In the genomic region with DNA sequence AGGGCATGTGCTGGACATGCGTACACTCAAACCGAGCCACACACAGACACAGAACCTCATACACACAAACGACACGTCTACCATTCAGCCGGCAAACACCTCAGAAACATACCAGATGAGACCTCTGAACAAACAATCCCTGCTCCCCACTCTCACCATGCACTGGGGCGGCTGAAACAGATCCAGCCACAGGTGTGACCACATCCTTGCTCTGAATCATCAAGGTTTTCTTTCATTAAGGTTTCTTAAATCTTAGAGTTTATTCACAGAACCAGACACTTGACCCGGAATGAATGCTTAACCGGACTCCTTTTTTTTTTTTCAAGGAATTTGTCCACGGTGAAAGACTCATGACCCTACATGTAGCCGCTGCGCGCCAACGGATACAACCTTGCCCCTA, we compare ENCODE assay signal across 13 cellular contexts. TPM values are rescaled to one million over a fixed set of nuclear protein-coding genes. Genes with fewer than 3 reads are reported as not detected.
DNase-seq lines count a peak whose midpoint lies in the region; ATAC-seq and TF ChIP-seq lines count a peak whose summit lies in the region.
"Had no signal": no experiment of that assay in that cellular context is flagged by ENCODE, and none has a peak within 500 bp of the region (broad histone marks: within the 10 kb centered on the region; RNA-seq: fewer than 3 reads in every experiment).

No MANE protein-coding gene starts in this region.

- H3K4me3 ChIP-seq in MM.1S (ENCODE audit: low read length) (no peak overlapping the region), BE2C (ENCODE audit: low read depth, low read length) (no peak overlapping the region)
- H3K4me3 ChIP-seq: Peyer's patch had no signal

- peak in 5 of 10 experiments; percentile 14 to 36 (median 30) for DNase-seq in CD4-positive, alpha-beta T cell
- DNase-seq in MM.1S (peak; percentile 40), activated T-cell treated with anti-CD3 and anti-CD28 coated beads for 48 hours (ENCODE audit: low read depth) (peak; percentile 12), NCI-H2107 treated with DMSO at 0.1 percent for 48 hours (lab: John Stamatoyannopoulos, UW; ENCODE audit: unreplicated experiment) (no peak), ureter (ENCODE audit: low spot score) (no peak), BE2C (no peak)
- DNase-seq in effector memory CD8-positive, alpha-beta T cell: peak; percentile 18 to 23 (median 21)
- DNase-seq: midbrain, NCI-H1105 treated with DMSO at 0.1 percent for 48 hours, Peyer's patch had no signal

- H3K9me2 ChIP-seq in MM.1S (replicated peaks; ENCODE audit: insufficient read depth, low read length): no peaks in the 10 kb centered on the region

- H3K4me3 Mint-ChIP-seq in CD4-positive, alpha-beta T cell: no peak overlapping the region
- no peak overlapping the region for H3K4me3 Mint-ChIP-seq in effector memory CD8-positive, alpha-beta T cell

- H3F3A ChIP-seq in MM.1S (ENCODE audit: insufficient read depth, low read length): 0 out of 2 replicates have a peak, but pooled peaks cover 4% of the 10 kb centered on the region

- H2AFZ ChIP-seq in MM.1S (ENCODE audit: low read length): no peak overlapping the region

- peak overlapping the region; percentile 48 for H3K27ac Mint-ChIP-seq in CD4-positive, alpha-beta T cell
- no peak overlapping the region for H3K27ac Mint-ChIP-seq in effector memory CD8-positive, alpha-beta T cell

- H3K27me3 Mint-ChIP-seq in CD4-positive, alpha-beta T cell: no peaks in the 10 kb centered on the region
- peaks cover 0 to 7% of the 10 kb centered on the region in 2 donors for H3K27me3 Mint-ChIP-seq in effector memory CD8-positive, alpha-beta T cell

- peaks cover 8% of the 10 kb centered on the region for H3K4me1 ChIP-seq in MM.1S (ENCODE audit: low read length)
- no peaks in the 10 kb centered on the region for H3K4me1 ChIP-seq in BE2C
- H3K4me1 ChIP-seq: Peyer's patch had no signal

- no peak for TF ChIP-seq CTCF in CD4-positive, alpha-beta T cell (IDR thresholded peaks at IDR 0.05)
- TF ChIP-seq CTCF in MM.1S (IDR thresholded peaks at IDR 0.05; ENCODE audit: low read length) (no peak), BE2C (IDR thresholded peaks at IDR 0.05; ENCODE audit: low read depth, low read length) (no peak)

- H3K9me3 Mint-ChIP-seq in CD4-positive, alpha-beta T cell: no peaks in the 10 kb centered on the region
- H3K9me3 Mint-ChIP-seq in effector memory CD8-positive, alpha-beta T cell: no peaks in the 10 kb centered on the region

- no peaks in the 10 kb centered on the region for H3K36me3 Mint-ChIP-seq in CD4-positive, alpha-beta T cell (ENCODE audit: low read depth)
- peaks cover 3% of the 10 kb centered on the region for H3K36me3 Mint-ChIP-seq in effector memory CD8-positive, alpha-beta T cell (ENCODE audit: insufficient read depth)

- no peaks in the 10 kb centered on the region for H3K79me2 ChIP-seq in MM.1S (ENCODE audit: low read length)

- H3K4me2 ChIP-seq in MM.1S (ENCODE audit: low read depth, low read length): no peak overlapping the region

- H3K4me1 Mint-ChIP-seq in CD4-positive, alpha-beta T cell (ENCODE audit: low read depth): peaks cover 11% of the 10 kb centered on the region
- H3K4me1 Mint-ChIP-seq in effector memory CD8-positive, alpha-beta T cell (ENCODE audit: low read depth in 2 of 2): peaks cover 6 to 8% of the 10 kb centered on the region in 2 donors

- CTCF ChIA-PET in CD4-positive, alpha-beta T cell (lab: Charles Lee): no interaction called here

- no peaks in the 10 kb centered on the region for H3K9me3 ChIP-seq in CD4-positive, alpha-beta T cell (ENCODE audit: control insufficient read depth, low read length)
- H3K9me3 ChIP-seq in MM.1S (replicated peaks; ENCODE audit: insufficient read depth, low read length) (no peaks in the 10 kb centered on the region), BE2C (no peaks in the 10 kb centered on the region)
- H3K9me3 ChIP-seq: Peyer's patch had no signal

- H4K20me1 ChIP-seq in MM.1S (ENCODE audit: insufficient read depth, low read length): no peaks in the 10 kb centered on the region

- intact Hi-C loops in CD4-positive, alpha-beta T cell (cut with DNase I, micrococcal nuclease): no loop called here

- no peak overlapping the region for H3K27ac ChIP-seq in CD4-positive, alpha-beta T cell (ENCODE audit: low read depth, low read length)
- no peak overlapping the region for H3K27ac ChIP-seq in MM.1S (ENCODE audit: low read length)
- H3K27ac ChIP-seq: Peyer's patch had no signal

- H3K36me3 ChIP-seq in MM.1S (replicated peaks; ENCODE audit: insufficient read depth, low read length) (no peaks in the 10 kb centered on the region), BE2C (no peaks in the 10 kb centered on the region)
- H3K36me3 ChIP-seq: Peyer's patch had no signal

- POLR2A ChIA-PET in CD4-positive, alpha-beta T cell (lab: Charles Lee): no interaction called here

- no peaks in the 10 kb centered on the region for H3K27me3 ChIP-seq in CD4-positive, alpha-beta T cell (ENCODE audit: control insufficient read depth, insufficient read depth, low read length)
- H3K27me3 ChIP-seq in MM.1S (replicated peaks; ENCODE audit: insufficient read depth, low read length) (no peaks in the 10 kb centered on the region), BE2C (no peaks in the 10 kb centered on the region)
- H3K27me3 ChIP-seq: Peyer's patch had no signal

- no peak overlapping the region for H3K9ac ChIP-seq in MM.1S (ENCODE audit: low read length)

- peak; percentile 80 for ATAC-seq in CD4-positive, alpha-beta T cell (ENCODE audit: poor library complexity)
- peak; percentile 89 for ATAC-seq in effector memory CD8-positive, alpha-beta T cell (replicated peaks)
- ATAC-seq in esophagus mucosa: no peak

RNA-seq across cellular contexts. Expression of a gene that starts 26.2 kb away (rescaled TPM):
- under 1 TPM; 0.55 to 0.84 TPM for total RNA-seq in CD4-positive, alpha-beta T cell
- total RNA-seq in esophagus mucosa (not detected), ureter (not detected)
- not detected for polyA plus RNA-seq in BE2C (2012; ENCODE audit: insufficient read depth, insufficient read length, low read depth)
- polyA plus RNA-seq: BJ had no signal

RNA-seq across cellular contexts. Expression of a gene that starts 43.5 kb away (rescaled TPM):
- not detected for total RNA-seq in CD4-positive, alpha-beta T cell
- total RNA-seq in esophagus mucosa (not detected), ureter (not detected)
- not detected for polyA plus RNA-seq in BE2C (2012; ENCODE audit: insufficient read depth, insufficient read length, low read depth)
- total RNA-seq: NCI-H460 had no signal
- polyA plus RNA-seq: BJ had no signal

Comparison
In these comparisons a context has a peak if more than half of its experiments do, and no peak if none do; other contexts are left out.
1. DNase-seq: peak in MM.1S (single experiment), activated T-cell treated with anti-CD3 and anti-CD28 coated beads for 48 hours (single experiment) and effector memory CD8-positive, alpha-beta T cell (3 of 3); none in NCI-H2107 treated with DMSO at 0.1 percent for 48 hours (single experiment), ureter (single experiment) and BE2C (single experiment).